15 cellular contexts compared by ENCODE assay signal in the genomic region with DNA sequence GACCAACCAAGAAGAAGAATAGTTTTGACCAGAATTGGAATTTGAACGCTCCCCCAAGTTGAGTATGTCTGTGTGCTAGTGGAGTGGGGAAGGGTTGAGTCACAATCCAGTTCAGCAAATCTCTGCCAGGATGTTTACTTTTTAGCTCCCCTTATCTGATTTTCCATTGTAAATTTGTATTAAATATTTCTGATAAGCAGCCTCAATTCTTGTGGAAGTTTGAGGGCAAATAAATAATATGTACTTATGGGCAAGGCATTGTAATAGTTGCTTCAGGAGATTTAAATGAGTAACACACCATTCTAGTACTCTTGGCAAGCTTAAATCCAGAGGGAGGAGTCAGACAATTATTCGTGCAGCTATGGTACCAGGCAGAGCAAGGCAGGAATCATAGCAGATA. TPM values are rescaled to one million over a fixed set of nuclear protein-coding genes. Genes with fewer than 3 reads are reported as not detected.
DNase-seq lines count a peak whose midpoint lies in the region; ATAC-seq and TF ChIP-seq lines count a peak whose summit lies in the region.
"Had no signal": no experiment of that assay in that cellular context is flagged by ENCODE, and none has a peak within 500 bp of the region (broad histone marks: within the 10 kb centered on the region; RNA-seq: fewer than 3 reads in every experiment).

No MANE protein-coding gene starts in this region.

- TF ChIP-seq CTCF in dorsolateral prefrontal cortex (IDR thresholded peaks at IDR 0.05 in 54 of 56, conservative IDR thresholded peaks at IDR 0.05 in 2 of 56; ENCODE audit: low read depth in 1 of 56, partially characterized antibody in 56 of 56) (no peak), left lung (IDR thresholded peaks at IDR 0.05) (no peak), tibial artery (IDR thresholded peaks at IDR 0.05) (no peak)

- H3K4me1 ChIP-seq in left lung: no peaks in the 10 kb centered on the region
- H3K4me1 ChIP-seq in tibial artery: no peaks in the 10 kb centered on the region

- H3K27me3 ChIP-seq in dorsolateral prefrontal cortex: no peaks in the 10 kb centered on the region
- H3K27me3 ChIP-seq in left lung: no peaks in the 10 kb centered on the region
- H3K27me3 ChIP-seq in tibial artery: no peaks in the 10 kb centered on the region

- no peak overlapping the region for H3K4me3 ChIP-seq in dorsolateral prefrontal cortex
- no peak overlapping the region for H3K4me3 ChIP-seq in left lung
- no peak overlapping the region for H3K4me3 ChIP-seq in tibial artery

- H3K9me3 ChIP-seq in left lung: no peaks in the 10 kb centered on the region
- no peaks in the 10 kb centered on the region for H3K9me3 ChIP-seq in tibial artery

- H3K27ac ChIP-seq in dorsolateral prefrontal cortex (peak overlapping the region in 57 of 59 donors; percentile 0 to 83 (median 62)), left lung (peak overlapping the region in 1 of 2 donors; percentile 33), tibial artery (no peak overlapping the region)

- H3K36me3 ChIP-seq in left lung: no peaks in the 10 kb centered on the region
- H3K36me3 ChIP-seq in tibial artery: no peaks in the 10 kb centered on the region

- intact Hi-C loops in dorsolateral prefrontal cortex (cut with DNase I): no loop called here
- intact Hi-C loops in left lung (cut with DNase I): no loop called here
- intact Hi-C loops in tibial artery (cut with DNase I; ENCODE audit: low total_unique reads): no loop called here

- ATAC-seq in left lung (peak; percentile 89), HG02642 (IDR thresholded peaks at IDR 0.05; ENCODE audit: poor library complexity, unreplicated experiment) (no peak)
- ATAC-seq: stimulated activated effector memory CD8-positive, alpha-beta T cell treated with anti-CD3 and anti-CD28 coated beads, Interleukin-12 subunit alpha, Interleukin-12 subunit beta, amount 100 ng/mL, for 72 hours had no signal

- peak; percentile 35 for DNase-seq in A172 (ENCODE audit: low spot score)
- peak; percentile 93 for DNase-seq in NCI-H226
- DNase-seq in dorsolateral prefrontal cortex: no peak
- no peak for DNase-seq in left lung
- DNase-seq in GM03348 (ENCODE audit: low spot score): no peak
- DNase-seq in NCI-H2107 treated with DMSO at 0.1 percent for 48 hours (lab: John Stamatoyannopoulos, UW; ENCODE audit: unreplicated experiment): no peak
- no peak for DNase-seq in tibial artery
- DNase-seq: cortex of kidney; DMS79 treated with DMSO at 0.1 percent for 48 hours; naive B cell; NCI-H187 treated with DMSO at 0.1 percent for 48 hours; OCI-M1; stimulated activated CD4-positive, alpha-beta T cell treated with anti-CD3 and anti-CD28 coated beads, Interleukin-15, amount 100 ng/mL, for 24 hours had no signal

RNA-seq across cellular contexts. Expression of a gene that starts 14.4 kb away (rescaled TPM):
- total RNA-seq in A172 (2014; rRNA removed; shearing (Covaris generic)): 4.3 and 5.3 TPM in 2 replicates
- total RNA-seq in dorsolateral prefrontal cortex: 10 to 100 TPM in 116 of 120 experiments, 1 to 10 TPM in 4; 5.7 to 28.6 (median 17.8) TPM
- total RNA-seq in left lung: 10 to 100 TPM; 22.4 to 25.1 TPM

Comparison
In these comparisons a context has a peak if more than half of its experiments do, and no peak if none do; other contexts are left out.
1. DNase-seq: peak in A172 (single experiment) and NCI-H226 (single experiment); none in dorsolateral prefrontal cortex (0 of 10), left lung (0 of 2), GM03348 (single experiment), NCI-H2107 treated with DMSO at 0.1 percent for 48 hours (single experiment) and tibial artery (0 of 2).
2. H3K27ac ChIP-seq: peak in dorsolateral prefrontal cortex (57 of 59); none in tibial artery (0 of 2).